17 cellular contexts compared by ENCODE assay signal in the genomic region with DNA sequence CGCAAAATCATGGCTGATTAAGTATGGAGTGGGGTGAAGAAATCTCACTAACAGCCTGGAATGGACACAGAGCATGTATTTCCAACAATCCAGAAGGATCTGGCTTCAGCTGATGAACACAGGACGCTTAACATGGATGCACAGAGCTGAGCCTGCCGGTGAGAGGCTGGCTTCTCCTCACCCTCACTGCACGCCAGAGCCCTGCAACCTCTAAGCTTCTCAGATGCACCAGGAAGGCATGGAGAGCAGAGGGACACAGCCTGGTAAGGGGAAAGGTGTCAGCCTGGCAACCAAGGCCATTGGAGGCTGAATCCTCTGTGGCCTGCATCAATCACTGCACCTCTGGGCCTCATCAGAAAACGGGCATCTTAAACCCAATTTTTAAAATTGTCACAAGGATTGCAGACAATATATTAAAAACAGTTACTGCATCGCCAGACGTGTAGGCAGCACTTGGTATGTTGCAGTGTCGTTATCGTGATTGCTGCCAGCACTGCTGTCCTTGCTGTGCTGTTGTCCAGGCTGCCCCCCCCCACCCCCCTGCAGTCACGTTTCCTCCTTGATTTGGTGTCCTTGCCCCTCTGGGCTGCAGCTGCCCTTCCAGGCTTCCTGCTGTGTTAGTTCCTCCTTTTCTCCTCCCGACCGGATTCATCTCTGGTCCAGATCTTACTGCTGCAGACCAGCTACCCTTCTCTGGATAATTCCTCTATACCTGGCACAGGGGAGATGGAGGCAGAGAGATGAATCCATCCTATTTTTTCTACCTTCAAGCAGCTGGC.
A peak's percentile ranks its signal among the peaks of the same experiment; 100 is the strongest.
DNase-seq lines count a peak whose midpoint lies in the region; ATAC-seq and TF ChIP-seq lines count a peak whose summit lies in the region.
"Had no signal": no experiment of that assay in that cellular context is flagged by ENCODE, and none has a peak within 500 bp of the region (broad histone marks: within the 10 kb centered on the region; RNA-seq: fewer than 3 reads in every experiment).

No MANE protein-coding gene starts in this region.

- H3K36me3 ChIP-seq in NT2/D1 (ENCODE audit: insufficient read depth, insufficient read length, low read length) (no peaks in the 10 kb centered on the region), thyroid gland (no peaks in the 10 kb centered on the region)

- 66 to 71% methylated on average over 12 of the region's 12 CpGs for WGBS in thyroid gland, 2 donors

- DNase-seq in NCI-H2227 (lab: John Stamatoyannopoulos, UW; ENCODE audit: unreplicated experiment) (peak; percentile 36), NCI-H2227 treated with DMSO at 0.1 percent for 48 hours (lab: John Stamatoyannopoulos, UW) (no peak), NT2/D1 (ENCODE audit: low read depth, low spot score) (no peak), thyroid gland (no peak)
- DNase-seq in activated CD4-positive, alpha-beta T cell treated with anti-CD3 and anti-CD28 coated beads for 4 hours, result no peak
- DNase-seq: 8988T; CD8-positive, alpha-beta memory T cell; Karpas-422; NCI-H1048; NCI-H2081; NCI-H2171 treated with DMSO at 0.1 percent for 48 hours; NCI-H748 treated with DMSO at 0.1 percent for 48 hours; SHP77 had no signal

- peak overlapping the region; percentile 31 for H3K27ac ChIP-seq in cingulate gyrus (ENCODE audit: low read depth, low read length)
- H3K27ac ChIP-seq in temporal lobe (ENCODE audit: low read depth, low read length), result peak overlapping the region; percentile 21
- no peak overlapping the region for H3K27ac ChIP-seq in thyroid gland

- no peak overlapping the region for H3K4me3 ChIP-seq in NT2/D1 (ENCODE audit: insufficient read length, low read depth)
- no peak overlapping the region for H3K4me3 ChIP-seq in thyroid gland (replicated peaks in 1 of 3)

- TF ChIP-seq POLR2A in thyroid gland (IDR thresholded peaks at IDR 0.05), result no peak

- no peak for TF ChIP-seq CTCF in thyroid gland (IDR thresholded peaks at IDR 0.05)

- H3K9me3 ChIP-seq in NT2/D1 (ENCODE audit: insufficient read depth, low read length) (no peaks in the 10 kb centered on the region), thyroid gland (no peaks in the 10 kb centered on the region)

- H3K4me1 ChIP-seq in NT2/D1 (ENCODE audit: insufficient read depth, insufficient read length) (peaks cover 4% of the 10 kb centered on the region), thyroid gland (no peaks in the 10 kb centered on the region)

- intact Hi-C loops in thyroid gland (cut with DNase I), result no loop called here

- H3K9ac ChIP-seq in NT2/D1 (ENCODE audit: insufficient read length, low read depth), result peak overlapping the region; percentile 13

- H3K27me3 ChIP-seq in NT2/D1 (ENCODE audit: insufficient read depth, insufficient read length) (no peaks in the 10 kb centered on the region), thyroid gland (no peaks in the 10 kb centered on the region)

- ATAC-seq in GM21723 (IDR thresholded peaks at IDR 0.05; ENCODE audit: unreplicated experiment), result no peak
- ATAC-seq: HCT116 had no signal

Comparison
In these comparisons a context has a peak if more than half of its experiments do, and no peak if none do; other contexts are left out.
1. H3K27ac ChIP-seq: peak in cingulate gyrus (single experiment) and temporal lobe (single experiment); none in thyroid gland (0 of 3).